ENCODE assay signal across 1 cellular context in the genomic region with DNA sequence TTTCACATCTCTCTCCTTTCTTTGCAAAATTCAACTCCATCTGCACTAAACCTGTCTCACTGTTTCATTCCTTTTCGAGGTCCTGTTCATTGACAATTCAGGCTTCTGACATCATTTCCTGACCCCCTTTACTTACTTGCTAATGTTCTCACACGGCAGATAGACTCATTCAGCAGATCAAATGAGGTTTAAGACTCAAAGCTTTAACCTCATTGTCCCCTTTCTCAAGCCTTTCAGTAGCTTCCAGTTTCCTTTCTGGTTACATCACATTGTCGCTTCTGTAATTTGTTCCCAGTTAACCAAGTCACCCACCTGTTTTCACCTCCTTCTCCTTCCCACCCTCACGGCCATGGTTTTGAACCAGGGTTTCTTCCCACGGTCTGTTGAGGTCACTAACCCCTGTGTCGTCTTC.
TF ChIP-seq lines count a peak whose summit lies in the region.

No MANE protein-coding gene starts in this region.

TF ChIP-seq in IMR-90, 13 proteins besides CTCF, POLR2A, EP300 and RAD21 (continued from another document):
- TF ChIP-seq, protein P1, sequence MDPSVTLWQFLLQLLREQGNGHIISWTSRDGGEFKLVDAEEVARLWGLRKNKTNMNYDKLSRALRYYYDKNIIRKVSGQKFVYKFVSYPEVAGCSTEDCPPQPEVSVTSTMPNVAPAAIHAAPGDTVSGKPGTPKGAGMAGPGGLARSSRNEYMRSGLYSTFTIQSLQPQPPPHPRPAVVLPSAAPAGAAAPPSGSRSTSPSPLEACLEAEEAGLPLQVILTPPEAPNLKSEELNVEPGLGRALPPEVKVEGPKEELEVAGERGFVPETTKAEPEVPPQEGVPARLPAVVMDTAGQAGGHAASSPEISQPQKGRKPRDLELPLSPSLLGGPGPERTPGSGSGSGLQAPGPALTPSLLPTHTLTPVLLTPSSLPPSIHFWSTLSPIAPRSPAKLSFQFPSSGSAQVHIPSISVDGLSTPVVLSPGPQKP (IDR thresholded peaks at IDR 0.05; ENCODE audit: borderline replicate concordance, low read depth, low read length), result no peak
- no peak for TF ChIP-seq MXI1 (IDR thresholded peaks at IDR 0.05; ENCODE audit: borderline replicate concordance, low read depth, low read length)
- no peak for TF ChIP-seq MAZ (IDR thresholded peaks at IDR 0.05; ENCODE audit: borderline replicate concordance, low read depth, low read length)
- no peak for TF ChIP-seq NFE2L2 (IDR thresholded peaks at IDR 0.05; ENCODE audit: low read depth, low read length)
- no peak for TF ChIP-seq RCOR1 (IDR thresholded peaks at IDR 0.05; ENCODE audit: insufficient replicate concordance, low read length)
- no peak for TF ChIP-seq SMC3 (IDR thresholded peaks at IDR 0.05; ENCODE audit: low read depth, low read length)
- TF ChIP-seq RFX5 (IDR thresholded peaks at IDR 0.05; ENCODE audit: low read depth, low read length), result no peak
- no peak for TF ChIP-seq CHD1 (IDR thresholded peaks at IDR 0.05; ENCODE audit: low read depth, low read length)
- TF ChIP-seq, protein P2, sequence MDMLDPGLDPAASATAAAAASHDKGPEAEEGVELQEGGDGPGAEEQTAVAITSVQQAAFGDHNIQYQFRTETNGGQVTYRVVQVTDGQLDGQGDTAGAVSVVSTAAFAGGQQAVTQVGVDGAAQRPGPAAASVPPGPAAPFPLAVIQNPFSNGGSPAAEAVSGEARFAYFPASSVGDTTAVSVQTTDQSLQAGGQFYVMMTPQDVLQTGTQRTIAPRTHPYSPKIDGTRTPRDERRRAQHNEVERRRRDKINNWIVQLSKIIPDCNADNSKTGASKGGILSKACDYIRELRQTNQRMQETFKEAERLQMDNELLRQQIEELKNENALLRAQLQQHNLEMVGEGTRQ (IDR thresholded peaks at IDR 0.05; ENCODE audit: low read depth, low read length), result no peak
